Comparison of ENCODE assay signal across 31 cellular contexts in genomic region chr5:170345971-170346370, GRCh38. TPM values are rescaled to one million over a fixed set of nuclear protein-coding genes. Genes with fewer than 3 reads are reported as not detected.
"Had no signal": no experiment of that assay in that cellular context is flagged by ENCODE, and none has a peak within 500 bp of the region (broad histone marks: within the 10 kb centered on the region; RNA-seq: fewer than 3 reads in every experiment).

No MANE protein-coding gene starts in this region.

- H3K4me3 Mint-ChIP-seq: dendritic cell treated with granulocyte-macrophage colony-stimulating factor and Interleukin-4, amounts not matched to agents 40 ng/mL and 50 ng/mL, for 4 days; memory B cell; natural killer cell; stimulated activated memory B cell treated with anti-CD40 and anti-IgM and Interleukin-4, amounts not matched to agents 10 μg/mL and 1 μg/mL and 100 μg/mL, for 72 hours; type B pancreatic cell had no signal

- H3K27ac Mint-ChIP-seq: dendritic cell treated with granulocyte-macrophage colony-stimulating factor and Interleukin-4, amounts not matched to agents 40 ng/mL and 50 ng/mL, for 4 days; memory B cell; natural killer cell; stimulated activated memory B cell treated with anti-CD40 and anti-IgM and Interleukin-4, amounts not matched to agents 10 μg/mL and 1 μg/mL and 100 μg/mL, for 72 hours; type B pancreatic cell had no signal

- H3K9me3 Mint-ChIP-seq: dendritic cell treated with granulocyte-macrophage colony-stimulating factor and Interleukin-4, amounts not matched to agents 40 ng/mL and 50 ng/mL, for 4 days; memory B cell; natural killer cell; stimulated activated memory B cell treated with anti-CD40 and anti-IgM and Interleukin-4, amounts not matched to agents 10 μg/mL and 1 μg/mL and 100 μg/mL, for 72 hours had no signal

- H3K4me3 ChIP-seq: esophagus muscularis mucosa, gastroesophageal sphincter, heart left ventricle, hepatocyte, lung, ovary, psoas muscle, skin epidermis, spleen, testis, tibial artery had no signal

- H2AFZ ChIP-seq: hepatocyte had no signal

- H3K36me3 Mint-ChIP-seq: memory B cell; natural killer cell; stimulated activated memory B cell treated with anti-CD40 and anti-IgM and Interleukin-4, amounts not matched to agents 10 μg/mL and 1 μg/mL and 100 μg/mL, for 72 hours had no signal

- H3K27ac ChIP-seq: esophagus muscularis mucosa, foreskin keratinocyte, gastroesophageal sphincter, heart left ventricle, hepatocyte, ovary, psoas muscle, skin epidermis, spleen, testis, tibial artery had no signal

- H3K4me2 ChIP-seq: hepatocyte had no signal

- H3K27me3 ChIP-seq: foreskin keratinocyte, ovary, testis had no signal

- H3K4me1 Mint-ChIP-seq: stimulated activated memory B cell treated with anti-CD40 and anti-IgM and Interleukin-4, amounts not matched to agents 10 μg/mL and 1 μg/mL and 100 μg/mL, for 72 hours had no signal

- H3K36me3 ChIP-seq: esophagus muscularis mucosa, gastroesophageal sphincter, heart left ventricle, ovary, spleen, tibial artery had no signal

- H3K4me1 ChIP-seq: foreskin keratinocyte, gastroesophageal sphincter, psoas muscle had no signal

- DNase-seq: effector CD8-positive, alpha-beta T cell; foreskin keratinocyte; heart left ventricle; kidney; natural killer cell; occipital lobe; ovary; posterior cingulate gyrus; psoas muscle; right cardiac atrium; spleen; stimulated activated CD4-positive, alpha-beta T cell treated with anti-CD3 and anti-CD28 coated beads, Interleukin-4, amount 100 ng/mL, for 4 hours; stimulated activated naive CD8-positive, alpha-beta T cell treated with anti-CD3 and anti-CD28 coated beads, Interleukin-15, Interleukin-2, amounts not matched to agents 100 U/mL and 50 U/mL, for 24 hours; substantia nigra; testis; tibial artery had no signal

- H3K79me2 ChIP-seq: hepatocyte had no signal

- ATAC-seq: foreskin keratinocyte; gastroesophageal sphincter; heart left ventricle; left lobe of liver; natural killer cell; psoas muscle; right cardiac atrium; stimulated activated memory B cell treated with anti-CD40 and anti-IgM and Interleukin-4, amounts not matched to agents 10 μg/mL and 1 μg/mL and 100 μg/mL, for 72 hours; stimulated activated naive CD8-positive, alpha-beta T cell treated with anti-CD3 and anti-CD28 coated beads, Interleukin-15, Interleukin-2, amounts not matched to agents 100 U/mL and 50 U/mL, for 24 hours had no signal

- H3K9me3 ChIP-seq: gastroesophageal sphincter, ovary, psoas muscle, spleen, testis had no signal

RNA-seq across cellular contexts. Expression of gene KCNMB1, which starts 43.2 kb away (rescaled TPM):
- total RNA-seq: epithelial cell of proximal tubule, fibroblast of lung, foreskin keratinocyte, renal cortical epithelial cell had no signal
- polyA plus RNA-seq: fibroblast of lung, foreskin keratinocyte, neural cell had no signal

RNA-seq across cellular contexts. Expression of gene LCP2, which starts 48.4 kb away (rescaled TPM):
- total RNA-seq: endothelial cell of umbilical vein, epithelial cell of proximal tubule, fibroblast of lung, foreskin keratinocyte, renal cortical epithelial cell had no signal
- polyA plus RNA-seq: endothelial cell of umbilical vein, fibroblast of lung, foreskin keratinocyte, hepatocyte, neural cell had no signal
